Comparison of ENCODE assay signal across 8 cellular contexts in the genomic region with DNA sequence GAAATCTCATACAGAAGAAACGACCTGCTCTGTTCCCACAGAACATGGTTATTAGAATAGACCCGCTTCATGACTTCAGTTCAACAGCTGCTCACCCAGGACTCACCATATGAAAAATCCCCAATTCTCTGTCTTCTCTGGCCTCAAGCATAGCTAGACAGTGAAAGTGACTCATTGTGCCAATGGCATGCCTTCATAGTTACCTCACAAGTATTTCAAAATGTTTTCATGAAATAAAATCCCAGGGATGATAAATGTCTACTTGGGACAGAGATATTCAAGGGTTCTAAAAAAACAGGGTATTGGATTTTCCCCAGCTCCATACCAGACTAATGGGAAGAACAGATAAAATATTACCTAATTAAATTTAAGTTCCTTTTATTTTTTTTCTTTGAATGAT.
DNase-seq lines count a peak whose midpoint lies in the region; ATAC-seq and TF ChIP-seq lines count a peak whose summit lies in the region.

No MANE protein-coding gene starts in this region.

- H3K27ac ChIP-seq in RWPE2 (ENCODE audit: poor library complexity, severe bottlenecking): peak overlapping the region; percentile 79

- H3K4me3 ChIP-seq in RWPE2 (ENCODE audit: severe bottlenecking): no peak overlapping the region
- no peak overlapping the region for H3K4me3 ChIP-seq in fibroblast of mammary gland (ENCODE audit: control insufficient read depth, low read depth, low read length)
- no peak overlapping the region for H3K4me3 ChIP-seq in skeletal muscle cell (ENCODE audit: low read depth, low read length)

- no peaks in the 10 kb centered on the region for H3K9me3 ChIP-seq in RWPE2 (ENCODE audit: severe bottlenecking)

- ATAC-seq in RWPE2 (ENCODE audit: low read depth): peak; percentile 95

- peaks cover 24% of the 10 kb centered on the region for H3K4me1 ChIP-seq in RWPE2 (ENCODE audit: insufficient read depth, poor library complexity, severe bottlenecking)

- DNase-seq in GM04503 (ENCODE audit: low read depth) (peak; percentile 87), RWPE2 (ENCODE audit: low spot score) (no peak), fibroblast of mammary gland (ENCODE audit: low read depth) (peak; percentile 95), skeletal muscle cell (ENCODE audit: low read depth) (peak; percentile 89), NCI-H187 (lab: John Stamatoyannopoulos, UW) (no peak), OCI-M1 (lab: John Stamatoyannopoulos, UW) (no peak)
- DNase-seq in activated effector memory CD4-positive, alpha-beta T cell treated with Interleukin-2 at 50 U/mL for 16 hours: no peak
- no peak for DNase-seq in activated CD8-positive, alpha-beta memory T cell treated with anti-CD3 and anti-CD28 coated beads for 24 hours

- no peaks in the 10 kb centered on the region for H3K27me3 ChIP-seq in RWPE2 (ENCODE audit: insufficient read depth, poor library complexity, severe bottlenecking)

- H3K36me3 ChIP-seq in RWPE2 (ENCODE audit: low read depth): peaks cover 15% of the 10 kb centered on the region

- TF ChIP-seq CTCF in RWPE2 (IDR thresholded peaks at IDR 0.05; ENCODE audit: poor library complexity, severe bottlenecking): no peak
- TF ChIP-seq CTCF in fibroblast of mammary gland (conservative IDR thresholded peaks at IDR 0.05; ENCODE audit: control insufficient read depth, insufficient read depth, low read depth, low read length): no peak

Comparison
In these comparisons a context has a peak if more than half of its experiments do, and no peak if none do; other contexts are left out.
1. DNase-seq: peak in GM04503 (single experiment), fibroblast of mammary gland (single experiment) and skeletal muscle cell (single experiment); none in RWPE2 (single experiment), activated effector memory CD4-positive, alpha-beta T cell treated with Interleukin-2 at 50 U/mL for 16 hours (single experiment), NCI-H187 (0 of 2), OCI-M1 (single experiment) and activated CD8-positive, alpha-beta memory T cell treated with anti-CD3 and anti-CD28 coated beads for 24 hours (single experiment).